8 cellular contexts compared by ENCODE assay signal in the genomic region with DNA sequence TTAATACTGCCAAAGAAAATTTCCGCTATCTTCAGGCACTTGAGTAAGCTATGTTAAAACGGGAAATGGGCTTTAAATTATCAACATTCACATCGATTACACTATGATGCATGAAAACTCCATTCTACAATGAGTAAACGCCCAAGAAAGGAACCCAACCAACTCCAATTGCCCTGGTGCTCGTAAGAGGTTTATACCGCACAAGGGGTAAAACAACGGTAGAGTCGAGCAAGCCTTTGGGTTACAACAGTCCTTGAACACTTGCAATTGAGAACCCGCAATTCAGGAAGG. TPM values are rescaled to one million over a fixed set of nuclear protein-coding genes. Genes with fewer than 3 reads are reported as not detected.
A peak's percentile ranks its signal among the peaks of the same experiment; 100 is the strongest.
DNase-seq lines count a peak whose midpoint lies in the region; ATAC-seq and TF ChIP-seq lines count a peak whose summit lies in the region.

No MANE protein-coding gene starts in this region.

- H3F3A ChIP-seq in SU-DHL-6 (ENCODE audit: insufficient read depth), result no peaks in the 10 kb centered on the region

- in situ Hi-C loops in HAP-1 (cut with MboI; ENCODE audit: low sequenced_read_pairs), result no loop called here

- ATAC-seq in HG03469 (IDR thresholded peaks at IDR 0.05; ENCODE audit: unreplicated experiment) (no peak), GM18511 (IDR thresholded peaks at IDR 0.05; ENCODE audit: unreplicated experiment) (no peak)

- H3K79me2 ChIP-seq in SU-DHL-6 (ENCODE audit: insufficient read depth, low read length) (peaks cover 43% of the 10 kb centered on the region), osteoblast (ENCODE audit: insufficient read depth, low read length) (peaks cover 9% of the 10 kb centered on the region)

- DNase-seq in AG08396 (ENCODE audit: low spot score), result peak; percentile 11
- DNase-seq in HAP-1 (ENCODE audit: low spot score in 2 of 2), result no peak
- no peak for DNase-seq in esophagus squamous epithelium (lab: John Stamatoyannopoulos, UW)
- no peak for DNase-seq in osteoblast (ENCODE audit: insufficient read length, low spot score, missing footprints)
- no peak for DNase-seq in NCI-H748 (lab: John Stamatoyannopoulos, UW; ENCODE audit: unreplicated experiment)

- peaks cover 25% of the 10 kb centered on the region for H3K4me1 ChIP-seq in HAP-1
- H3K4me1 ChIP-seq in esophagus squamous epithelium, result peaks cover 0 to 28% (median 8%) of the 10 kb centered on the region in 3 donors
- H3K4me1 ChIP-seq in osteoblast (ENCODE audit: insufficient read depth, low read length), result peaks cover 16% of the 10 kb centered on the region

- H4K20me1 ChIP-seq in SU-DHL-6 (ENCODE audit: low read depth, low read length) (peaks cover 29% of the 10 kb centered on the region), osteoblast (ENCODE audit: insufficient read depth, low read length) (peaks cover 3% of the 10 kb centered on the region)

- H3K36me3 ChIP-seq in HAP-1 (replicated peaks) (no peaks in the 10 kb centered on the region), SU-DHL-6 (ENCODE audit: low read length) (no peaks in the 10 kb centered on the region), esophagus squamous epithelium (no peaks in the 10 kb centered on the region), osteoblast (ENCODE audit: insufficient read depth, low read length) (no peaks in the 10 kb centered on the region)

- H3K4me2 ChIP-seq in SU-DHL-6 (ENCODE audit: low read depth, low read length, poor library complexity, severe bottlenecking) (peak overlapping the region; percentile 78), osteoblast (ENCODE audit: insufficient read depth, low read length) (peak overlapping the region; percentile 99)

- peak overlapping the region; percentile 60 for H2AFZ ChIP-seq in SU-DHL-6 (ENCODE audit: low read depth, low read length, severe bottlenecking)
- H2AFZ ChIP-seq in osteoblast (ENCODE audit: low read length), result peak overlapping the region; percentile 93

- H3K4me3 ChIP-seq in HAP-1 (peak overlapping the region; percentile 82), SU-DHL-6 (ENCODE audit: insufficient read depth, low read length, poor library complexity, severe bottlenecking) (peak overlapping the region; percentile 64), esophagus squamous epithelium (peak overlapping the region; percentile 75 to 94 (median 86)), osteoblast (ENCODE audit: insufficient read depth, low read length) (peak overlapping the region; percentile 88)

- no peaks in the 10 kb centered on the region for H3K9me3 ChIP-seq in HAP-1
- H3K9me3 ChIP-seq in SU-DHL-6 (ENCODE audit: insufficient read depth, low read length), result no peaks in the 10 kb centered on the region
- H3K9me3 ChIP-seq in esophagus squamous epithelium, result no peaks in the 10 kb centered on the region
- H3K9me3 ChIP-seq in osteoblast (ENCODE audit: low read depth, low read length), result no peaks in the 10 kb centered on the region

- 2% methylated on average over 9 of the region's 9 CpGs for WGBS in esophagus squamous epithelium, 2 donors

- no peak for TF ChIP-seq CTCF in SU-DHL-6 (IDR thresholded peaks at IDR 0.05; ENCODE audit: insufficient read depth, low read length, poor library complexity, severe bottlenecking)
- TF ChIP-seq CTCF in esophagus squamous epithelium (IDR thresholded peaks at IDR 0.05), result no peak
- no peak for TF ChIP-seq CTCF in osteoblast (IDR thresholded peaks at IDR 0.05; ENCODE audit: extremely low read depth, low read depth, low read length)

- no peaks in the 10 kb centered on the region for H3K9me2 ChIP-seq in SU-DHL-6 (replicated peaks; ENCODE audit: insufficient read depth, low read length)

- intact Hi-C loops in esophagus squamous epithelium (cut with DNase I), result no loop called here

- peak overlapping the region; percentile 90 for H3K9ac ChIP-seq in SU-DHL-6 (ENCODE audit: low read length)

- no peak overlapping the region for H3K27ac ChIP-seq in SU-DHL-6 (ENCODE audit: low read depth, low read length)
- peak overlapping the region; percentile 87 to 93 (median 92) for H3K27ac ChIP-seq in esophagus squamous epithelium
- no peak overlapping the region for H3K27ac ChIP-seq in osteoblast (ENCODE audit: low read depth, low read length)

- H3K27me3 ChIP-seq in HAP-1 (ENCODE audit: low read depth) (no peaks in the 10 kb centered on the region), SU-DHL-6 (ENCODE audit: low read length) (no peaks in the 10 kb centered on the region), esophagus squamous epithelium (peaks cover 0 to 10% (median 0%) of the 10 kb centered on the region in 4 donors), osteoblast (ENCODE audit: insufficient read depth, low read length) (peaks cover 22% of the 10 kb centered on the region)

- TF ChIP-seq POLR2A in esophagus squamous epithelium (IDR thresholded peaks at IDR 0.05), result no peak

RNA-seq across cellular contexts. Expression of a gene that starts 1.0 kb away (rescaled TPM):
- total RNA-seq in esophagus squamous epithelium, result 10 to 100 TPM in 2 of 4 donors, 1 to 10 TPM in 2; 3.7 to 18.1 (median 11.4) TPM
- 14.4 and 17.0 TPM in 2 replicates for total RNA-seq in osteoblast

Comparison
In these comparisons a context has a peak if more than half of its experiments do, and no peak if none do; other contexts are left out.
1. H3K27ac ChIP-seq: peak in esophagus squamous epithelium (4 of 4); none in SU-DHL-6 (single experiment) and osteoblast (single experiment).
2. Peak in every context shown above with its lines, with median percentiles within 50 percentile points of each other: H3K4me3 ChIP-seq.